10 cellular contexts compared by ENCODE assay signal in genomic region chr1:39080269-39080826, GRCh38. TPM values are rescaled to one million over a fixed set of nuclear protein-coding genes. Genes with fewer than 3 reads are reported as not detected.
A peak's percentile ranks its signal among the peaks of the same experiment; 100 is the strongest.
DNase-seq lines count a peak whose midpoint lies in the region; TF ChIP-seq lines count a peak whose summit lies in the region.
"Had no signal": no experiment of that assay in that cellular context is flagged by ENCODE, and none has a peak within 500 bp of the region (broad histone marks: within the 10 kb centered on the region; RNA-seq: fewer than 3 reads in every experiment).

No MANE protein-coding gene starts in this region.

- H3K4me1 ChIP-seq in skeletal muscle satellite cell (ENCODE audit: control insufficient read depth, insufficient read depth, low read length) (peaks cover 13% of the 10 kb centered on the region), sigmoid colon (peaks cover 0 to 39% (median 30%) of the 10 kb centered on the region in 4 donors)

- DNase-seq in GM13976 (ENCODE audit: low spot score) (peak; percentile 19), fibroblast of villous mesenchyme (ENCODE audit: low read depth) (no peak), LoVo (ENCODE audit: low spot score) (no peak), hepatic stellate cell (ENCODE audit: low spot score) (no peak), sigmoid colon (no peak)
- DNase-seq: activated naive CD4-positive, alpha-beta T cell; NCI-H2081 treated with DMSO at 0.1 percent for 48 hours; occipital lobe had no signal

- intact Hi-C loops in sigmoid colon (cut with DNase I) = no loop called here

- no peak for TF ChIP-seq EP300 in sigmoid colon (IDR thresholded peaks at IDR 0.05)

- H3K4me3 ChIP-seq in WI38 (ENCODE audit: low read depth, low read length) (peak overlapping the region; percentile 58; the same call in 1 of the 2 replicates), fibroblast of villous mesenchyme (ENCODE audit: low read depth, low read length) (peak overlapping the region; percentile 61), skeletal muscle satellite cell (ENCODE audit: low read length) (no peak overlapping the region), sigmoid colon (peak overlapping the region in 2 of 4 donors; percentile 61 to 67)

- no peak for TF ChIP-seq POLR2A in sigmoid colon (IDR thresholded peaks at IDR 0.05)

- no peak for TF ChIP-seq CTCF in GM13976 (IDR thresholded peaks at IDR 0.05; ENCODE audit: borderline replicate concordance, control extremely low read depth, extremely low read depth, insufficient read depth, missing control alignments)
- TF ChIP-seq CTCF in WI38 (IDR thresholded peaks at IDR 0.05; ENCODE audit: low read depth, low read length) = no peak
- no peak for TF ChIP-seq CTCF in fibroblast of villous mesenchyme (IDR thresholded peaks at IDR 0.05; ENCODE audit: insufficient read depth, low read depth, low read length)
- no peak for TF ChIP-seq CTCF in sigmoid colon (IDR thresholded peaks at IDR 0.05)

- H3K27ac ChIP-seq in sigmoid colon = no peak overlapping the region

- no peaks in the 10 kb centered on the region for H3K36me3 ChIP-seq in skeletal muscle satellite cell (ENCODE audit: insufficient read depth, low read length)
- H3K36me3 ChIP-seq in sigmoid colon = no peaks in the 10 kb centered on the region

- peak overlapping the region; percentile 71 for H3K4me2 ChIP-seq in skeletal muscle satellite cell (ENCODE audit: low read length)

- peaks cover 24% of the 10 kb centered on the region for H3K27me3 ChIP-seq in skeletal muscle satellite cell (ENCODE audit: control insufficient read depth, insufficient read depth, low read length)
- H3K27me3 ChIP-seq in sigmoid colon = peaks cover 0 to 29% (median 20%) of the 10 kb centered on the region in 3 donors

- 36 to 81% methylated on average over 12 of the region's 12 CpGs for WGBS in sigmoid colon, 2 donors

- no peak overlapping the region for H3K9ac ChIP-seq in skeletal muscle satellite cell (ENCODE audit: low read depth, low read length)

- in situ Hi-C loops in GM13976 (cut with MboI; ENCODE audit: low sequenced_read_pairs, unreplicated experiment) = no loop called here

- H3K9me3 ChIP-seq in skeletal muscle satellite cell (replicated peaks; ENCODE audit: low read length) (no peaks in the 10 kb centered on the region), sigmoid colon (no peaks in the 10 kb centered on the region)

RNA-seq across cellular contexts. Expression of gene NDUFS5, which starts 54.2 kb away (rescaled TPM):
- total RNA-seq in fibroblast of villous mesenchyme (285 and 325 TPM in 2 replicates), sigmoid colon (1,000 to 10,000 TPM in 1 of 4 donors, 100 to 1,000 TPM in 3; 525 to 1,407 (median 722) TPM)
- 286 and 452 TPM in 2 replicates for total RNA-seq in skeletal muscle satellite cell (2012; rRNA removed)
- 100 to 1,000 TPM; 586 to 662 (median 646) TPM for polyA plus RNA-seq in sigmoid colon
